ENCODE assay signal across 28 cellular contexts in the genomic region with DNA sequence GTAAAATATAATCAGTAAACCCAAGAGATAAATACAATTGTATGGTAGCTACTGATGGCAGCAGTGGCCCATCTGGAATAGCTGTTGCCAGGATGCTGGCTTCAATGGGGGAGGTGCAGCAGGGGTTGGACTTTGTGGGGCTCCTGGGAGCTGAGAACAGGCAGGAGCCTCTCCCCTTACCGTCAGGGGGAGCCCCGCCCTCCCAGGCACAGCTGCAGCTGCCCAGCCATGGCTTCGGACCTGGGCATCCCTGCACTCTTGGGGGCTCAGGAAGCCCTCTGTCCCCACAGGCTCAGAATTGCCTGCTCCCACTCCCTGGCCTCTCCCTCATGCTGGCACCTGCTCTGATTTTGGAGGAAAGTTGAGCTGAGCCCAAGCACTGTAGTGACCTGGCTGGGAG.
"Had no signal": no experiment of that assay in that cellular context is flagged by ENCODE, and none has a peak within 500 bp of the region (broad histone marks: within the 10 kb centered on the region; RNA-seq: fewer than 3 reads in every experiment).

No MANE protein-coding gene starts in this region.

- H3K4me1 ChIP-seq: adrenal gland, SJCRH30 had no signal

- H3K36me3 ChIP-seq: adrenal gland, MG63, SJCRH30 had no signal

- DNase-seq: activated CD4-positive, alpha-beta T cell treated with anti-CD3 and anti-CD28 coated beads for 4 hours; activated CD8-positive, alpha-beta memory T cell treated with anti-CD3 and anti-CD28 coated beads, Interleukin-2, amount 50 U/mL, for 4 hours; activated CD8-positive, alpha-beta T cell treated with anti-CD3 and anti-CD28 coated beads for 36 hours; activated naive CD4-positive, alpha-beta T cell treated with anti-CD3 and anti-CD28 coated beads, Interleukin-2, amount 50 U/mL, for 16 hours; activated naive CD8-positive, alpha-beta T cell treated with anti-CD3 and anti-CD28 coated beads, Interleukin-2, amount 10 ng/mL, durations not matched to agents 7 days and 5 days; activated T-cell treated with anti-CD3 and anti-CD28 coated beads, Interleukin-2, amount 50 U/mL, for 1 hour; adrenal gland; anterior cingulate cortex; MG63; MV-4-11; NCI-H1092 treated with DMSO at 0.1 percent for 48 hours; NCI-H1417 treated with DMSO at 0.1 percent for 48 hours; NCI-H1694; NCI-H2029; NCI-H2107; NCI-H345; NCI-H510A; NCI-H526 treated with DMSO at 0.1 percent for 48 hours; NCI-H82; NK-92 treated with Interleukin-12 subunit alpha and Interleukin-12 subunit beta, amount 100 ng/mL, for 24 hours; OCI-M1; Right ventricle myocardium superior; RPMI8226; SK-N-SH; T-helper 1 cell had no signal

- H3K4me1 Mint-ChIP-seq: activated naive CD8-positive, alpha-beta T cell treated with anti-CD3 and anti-CD28 coated beads, Interleukin-2, amount 10 ng/mL, durations not matched to agents 7 days and 5 days had no signal

- ATAC-seq: activated CD8-positive, alpha-beta T cell treated with anti-CD3 and anti-CD28 coated beads for 36 hours; Panc1 had no signal

- H3K4me3 ChIP-seq: adrenal gland, MG63, SJCRH30 had no signal

- H3K36me3 Mint-ChIP-seq: activated naive CD8-positive, alpha-beta T cell treated with anti-CD3 and anti-CD28 coated beads, Interleukin-2, amount 10 ng/mL, durations not matched to agents 7 days and 5 days had no signal

- H3K27me3 Mint-ChIP-seq: activated CD8-positive, alpha-beta T cell treated with anti-CD3 and anti-CD28 coated beads for 36 hours; activated naive CD8-positive, alpha-beta T cell treated with anti-CD3 and anti-CD28 coated beads, Interleukin-2, amount 10 ng/mL, durations not matched to agents 7 days and 5 days had no signal

- H3K27ac Mint-ChIP-seq: activated CD8-positive, alpha-beta T cell treated with anti-CD3 and anti-CD28 coated beads for 36 hours; activated naive CD8-positive, alpha-beta T cell treated with anti-CD3 and anti-CD28 coated beads, Interleukin-2, amount 10 ng/mL, durations not matched to agents 7 days and 5 days had no signal

- H3K9ac ChIP-seq: SK-N-SH had no signal

- H3K4me2 ChIP-seq: SK-N-SH had no signal

- H3K27ac ChIP-seq: adrenal gland, SJCRH30, VCaP had no signal

- H3K9me3 ChIP-seq: adrenal gland, MG63, SJCRH30, SK-N-SH had no signal

- H3K27me3 ChIP-seq: adrenal gland, MG63, SJCRH30 had no signal

- H3K4me3 Mint-ChIP-seq: activated CD8-positive, alpha-beta T cell treated with anti-CD3 and anti-CD28 coated beads for 36 hours; activated naive CD8-positive, alpha-beta T cell treated with anti-CD3 and anti-CD28 coated beads, Interleukin-2, amount 10 ng/mL, durations not matched to agents 7 days and 5 days had no signal
